8 cellular contexts compared by ENCODE assay signal in genomic region chr17:42677921-42678781, GRCh38. TPM values are rescaled to one million over a fixed set of nuclear protein-coding genes. Genes with fewer than 3 reads are reported as not detected.
DNase-seq lines count a peak whose midpoint lies in the region; ATAC-seq and TF ChIP-seq lines count a peak whose summit lies in the region.

No MANE protein-coding gene starts in this region.

- peak overlapping the region; percentile 89 for H3K9ac ChIP-seq in HUES64 (ENCODE audit: low read depth, low read length)
- peak overlapping the region; percentile 84 for H3K9ac ChIP-seq in NT2/D1 (ENCODE audit: insufficient read length, low read depth)
- H3K9ac ChIP-seq in endocrine pancreas (ENCODE audit: control insufficient read depth, insufficient read depth, low read length): peak overlapping the region; percentile 85
- H3K9ac ChIP-seq in mesenchymal stem cell (ENCODE audit: low read length): peak overlapping the region; percentile 93

- H3K27me3 ChIP-seq in HUES64 (ENCODE audit: insufficient read depth, low read length) (peaks cover 48% of the 10 kb centered on the region), NT2/D1 (ENCODE audit: insufficient read depth, insufficient read length) (peaks cover 17% of the 10 kb centered on the region), endocrine pancreas (ENCODE audit: control insufficient read depth, insufficient read depth, low read length) (no peaks in the 10 kb centered on the region), mesenchymal stem cell (ENCODE audit: control insufficient read depth in 1 of 2, insufficient read depth in 1 of 2, low read length in 2 of 2) (no peaks in the 10 kb centered on the region)

- peak; percentile 63 for TF ChIP-seq POLR2A in GM15510 (IDR thresholded peaks at IDR 0.05; ENCODE audit: borderline replicate concordance, extremely low read depth, insufficient read length)

- under 1% methylated on average over 52 of the region's 53 CpGs for whole genome bisulfite sequencing in HUES64
- WGBS in mesenchymal stem cell: under 1% methylated on average over 41 of the region's 53 CpGs

- H3K4me3 ChIP-seq in HUES64 (ENCODE audit: low read length) (peak overlapping the region; percentile 66), NT2/D1 (ENCODE audit: insufficient read length, low read depth) (peak overlapping the region; percentile 72), endocrine pancreas (ENCODE audit: control insufficient read depth, insufficient read depth, low read length) (peak overlapping the region; percentile 62), mesenchymal stem cell (ENCODE audit: insufficient read depth in 1 of 2, low read depth in 1 of 2, low read length in 2 of 2) (peak overlapping the region; percentile 75 to 76)

- no peak overlapping the region for H3K14ac ChIP-seq in mesenchymal stem cell (ENCODE audit: low read length in 2 of 2)

- H3K4me2 ChIP-seq in mesenchymal stem cell (ENCODE audit: low read length, poor library complexity, severe bottlenecking): peak overlapping the region; percentile 50

- peak; percentile 70 for DNase-seq in NT2/D1 (ENCODE audit: low read depth, low spot score)
- DNase-seq in activated CD8-positive, alpha-beta memory T cell treated with anti-CD3 and anti-CD28 coated beads, Interleukin-2, amount 50 U/mL, for 4 hours: peak; percentile 78
- peak; percentile 90 for DNase-seq in mesenchymal stem cell
- peak; percentile 50 for DNase-seq in stimulated activated CD8-positive, alpha-beta memory T cell treated with anti-CD3 and anti-CD28 coated beads, Interleukin-12 subunit alpha, Interleukin-12 subunit beta, amount 100 ng/mL, for 24 hours (ENCODE audit: extremely low read depth)

- peak overlapping the region; percentile 76 to 93 for H3K18ac ChIP-seq in mesenchymal stem cell (ENCODE audit: low read depth in 1 of 2, low read length in 2 of 2)

- no peaks in the 10 kb centered on the region for H3K36me3 ChIP-seq in HUES64 (ENCODE audit: insufficient read depth, low read length)
- peaks cover 5% of the 10 kb centered on the region for H3K36me3 ChIP-seq in NT2/D1 (ENCODE audit: insufficient read depth, insufficient read length, low read length)
- H3K36me3 ChIP-seq in endocrine pancreas (ENCODE audit: control insufficient read depth, insufficient read depth, low read length): no peaks in the 10 kb centered on the region
- peaks cover 3 to 13% of the 10 kb centered on the region in 2 experiments for H3K36me3 ChIP-seq in mesenchymal stem cell (ENCODE audit: control insufficient read depth in 1 of 2, insufficient read depth in 2 of 2, low read depth in 1 of 2, low read length in 2 of 2)

- H2BK120ac ChIP-seq in mesenchymal stem cell (ENCODE audit: low read depth, low read length): peak overlapping the region; percentile 81

- no peak overlapping the region for H2AFZ ChIP-seq in mesenchymal stem cell (ENCODE audit: low read depth, low read length)

- peak overlapping the region; percentile 94 for H3K27ac ChIP-seq in HUES64 (ENCODE audit: low read depth, low read length)
- H3K27ac ChIP-seq in mesenchymal stem cell (ENCODE audit: low read length, poor library complexity, severe bottlenecking): peak overlapping the region; percentile 96

- peak overlapping the region; percentile 95 for H2BK15ac ChIP-seq in mesenchymal stem cell (ENCODE audit: low read depth, poor library complexity, severe bottlenecking)

- H4K8ac ChIP-seq in mesenchymal stem cell (ENCODE audit: low read length): peak overlapping the region; percentile 45

- H3K4ac ChIP-seq in mesenchymal stem cell (ENCODE audit: low read depth in 1 of 2, low read length in 2 of 2): peak overlapping the region; percentile 26 to 52

- peak overlapping the region; percentile 87 for H2BK5ac ChIP-seq in mesenchymal stem cell (ENCODE audit: low read depth, low read length, poor library complexity, severe bottlenecking)

- peaks cover 26% of the 10 kb centered on the region for H3K79me1 ChIP-seq in mesenchymal stem cell (replicated peaks; ENCODE audit: low read length, poor library complexity, severe bottlenecking)

- peak overlapping the region in 1 of 2 experiments; percentile 2 for H2BK12ac ChIP-seq in mesenchymal stem cell (ENCODE audit: low read length in 2 of 2)

- H3K4me1 ChIP-seq in HUES64 (ENCODE audit: insufficient read depth, low read length) (peaks cover 41% of the 10 kb centered on the region), NT2/D1 (ENCODE audit: insufficient read depth, insufficient read length) (peaks cover 32% of the 10 kb centered on the region), endocrine pancreas (ENCODE audit: control insufficient read depth, insufficient read depth, low read length) (no peaks in the 10 kb centered on the region), mesenchymal stem cell (ENCODE audit: control insufficient read depth, insufficient read depth, low read depth, low read length) (peaks cover 52% of the 10 kb centered on the region)

- peak overlapping the region in 1 of 2 experiments; percentile 19 for H3K23ac ChIP-seq in mesenchymal stem cell (ENCODE audit: low read length in 2 of 2)

- H3K9me3 ChIP-seq in HUES64 (ENCODE audit: insufficient read depth, low read depth, low read length): no peaks in the 10 kb centered on the region
- no peaks in the 10 kb centered on the region for H3K9me3 ChIP-seq in NT2/D1 (ENCODE audit: insufficient read depth, low read length)
- no peaks in the 10 kb centered on the region for H3K9me3 ChIP-seq in endocrine pancreas (ENCODE audit: control insufficient read depth, low read length)
- H3K9me3 ChIP-seq in mesenchymal stem cell (ENCODE audit: control insufficient read depth, low read length): no peaks in the 10 kb centered on the region

- ATAC-seq in HG03520 (IDR thresholded peaks at IDR 0.05; ENCODE audit: unreplicated experiment): no peak

- H4K91ac ChIP-seq in mesenchymal stem cell (ENCODE audit: low read length): peak overlapping the region; percentile 91

- H2AK5ac ChIP-seq in mesenchymal stem cell (ENCODE audit: low read length, severe bottlenecking): peak overlapping the region; percentile 11

RNA-seq across cellular contexts. Expression of gene PLEKHH3, which starts 1.4 kb away (rescaled TPM):
- polyA plus RNA-seq in HUES64 (2013, experiment 1 of 2): 10.0 TPM
- polyA plus RNA-seq in HUES64 (2013, experiment 2 of 2): 12.9 TPM
- polyA plus RNA-seq in mesenchymal stem cell (2013, experiment 1 of 2): 24.7 TPM
- 23.8 TPM for polyA plus RNA-seq in mesenchymal stem cell (2013, experiment 2 of 2)

RNA-seq across cellular contexts. Expression of gene CCR10, which starts 3.5 kb away (rescaled TPM):
- 0.20 TPM for polyA plus RNA-seq in HUES64 (2013, experiment 1 of 2)
- polyA plus RNA-seq in HUES64 (2013, experiment 2 of 2): 1.1 TPM
- polyA plus RNA-seq in mesenchymal stem cell (2013, experiment 1 of 2): 0.97 TPM
- polyA plus RNA-seq in mesenchymal stem cell (2013, experiment 2 of 2): 0.97 TPM

RNA-seq across cellular contexts. Expression of gene CNTNAP1, which starts 4.2 kb away (rescaled TPM):
- 4.1 TPM for polyA plus RNA-seq in HUES64 (2013, experiment 1 of 2)
- polyA plus RNA-seq in HUES64 (2013, experiment 2 of 2): 6.6 TPM
- 16.0 TPM for polyA plus RNA-seq in mesenchymal stem cell (2013, experiment 1 of 2)
- polyA plus RNA-seq in mesenchymal stem cell (2013, experiment 2 of 2): 14.6 TPM

RNA-seq across cellular contexts. Expression of gene TUBG2, which starts 19.1 kb away (rescaled TPM):
- 8.3 TPM for polyA plus RNA-seq in HUES64 (2013, experiment 1 of 2)
- 10.7 TPM for polyA plus RNA-seq in HUES64 (2013, experiment 2 of 2)
- 22.2 TPM for polyA plus RNA-seq in mesenchymal stem cell (2013, experiment 1 of 2)
- polyA plus RNA-seq in mesenchymal stem cell (2013, experiment 2 of 2): 20.6 TPM
